ENCODE assay signal across 8 cellular contexts in genomic region chr20:45406260-45407066, GRCh38. TPM values are rescaled to one million over a fixed set of nuclear protein-coding genes. Genes with fewer than 3 reads are reported as not detected.
A peak's percentile ranks its signal among the peaks of the same experiment; 100 is the strongest.
DNase-seq lines count a peak whose midpoint lies in the region; ATAC-seq and TF ChIP-seq lines count a peak whose summit lies in the region.

No MANE protein-coding gene starts in this region.

- H3K4me3 Mint-ChIP-seq in stimulated activated naive CD8-positive, alpha-beta T cell treated with anti-CD3 and anti-CD28 coated beads, Interleukin-15, Interleukin-2, amounts not matched to agents 100 ng/mL and 50 ng/mL, for 24 hours: peak overlapping the region; percentile 67

- peak overlapping the region; percentile 92 to 95 for H3K9ac ChIP-seq in mucosa of rectum (ENCODE audit: low read depth in 1 of 2, low read length in 2 of 2)

- peaks cover 44% of the 10 kb centered on the region in 2 donors for H3K4me1 ChIP-seq in mucosa of rectum (ENCODE audit: control insufficient read depth in 2 of 2, insufficient read depth in 2 of 2, low read length in 2 of 2)

- peaks cover 4% of the 10 kb centered on the region for H3K27me3 Mint-ChIP-seq in stimulated activated naive CD8-positive, alpha-beta T cell treated with anti-CD3 and anti-CD28 coated beads, Interleukin-15, Interleukin-2, amounts not matched to agents 100 ng/mL and 50 ng/mL, for 24 hours

- peaks cover 11 to 18% of the 10 kb centered on the region in 2 donors for H3K36me3 ChIP-seq in mucosa of rectum (ENCODE audit: control insufficient read depth in 2 of 2, insufficient read depth in 2 of 2, low read length in 2 of 2)

- no peaks in the 10 kb centered on the region for H3K27me3 ChIP-seq in mucosa of rectum (ENCODE audit: control insufficient read depth in 2 of 2, insufficient read depth in 2 of 2, low read length in 2 of 2)

- peaks cover 33% of the 10 kb centered on the region for H3K4me1 Mint-ChIP-seq in stimulated activated naive CD8-positive, alpha-beta T cell treated with anti-CD3 and anti-CD28 coated beads, Interleukin-15, Interleukin-2, amounts not matched to agents 100 ng/mL and 50 ng/mL, for 24 hours (ENCODE audit: low read depth)

- H3K4me3 ChIP-seq in mucosa of rectum (ENCODE audit: low read length in 2 of 2): peak overlapping the region; percentile 80 to 87

- H3K9me3 Mint-ChIP-seq in stimulated activated naive CD8-positive, alpha-beta T cell treated with anti-CD3 and anti-CD28 coated beads, Interleukin-15, Interleukin-2, amounts not matched to agents 100 ng/mL and 50 ng/mL, for 24 hours: no peaks in the 10 kb centered on the region

- peak overlapping the region; percentile 89 to 94 for H3K27ac ChIP-seq in mucosa of rectum (ENCODE audit: low read depth in 2 of 2, low read length in 2 of 2)

- H3K36me3 Mint-ChIP-seq in stimulated activated naive CD8-positive, alpha-beta T cell treated with anti-CD3 and anti-CD28 coated beads, Interleukin-15, Interleukin-2, amounts not matched to agents 100 ng/mL and 50 ng/mL, for 24 hours (ENCODE audit: low read depth): peaks cover 17% of the 10 kb centered on the region

- DNase-seq in GM13976 (ENCODE audit: low spot score) (peak; percentile 64), NCI-H69 (lab: John Stamatoyannopoulos, UW) (peak; percentile 81), activated T-cell treated with anti-CD3 and anti-CD28 coated beads for 48 hours (ENCODE audit: low read depth) (peak; percentile 47), NK-92 (lab: John Stamatoyannopoulos, UW; ENCODE audit: unreplicated experiment) (no peak)

- H3K27ac Mint-ChIP-seq in stimulated activated naive CD8-positive, alpha-beta T cell treated with anti-CD3 and anti-CD28 coated beads, Interleukin-15, Interleukin-2, amounts not matched to agents 100 ng/mL and 50 ng/mL, for 24 hours: peak overlapping the region; percentile 57

- ATAC-seq in esophagus mucosa: peak; percentile 65
- no peak for ATAC-seq in HG03095 (IDR thresholded peaks at IDR 0.05; ENCODE audit: unreplicated experiment)

- H3K9me3 ChIP-seq in mucosa of rectum (ENCODE audit: control insufficient read depth in 2 of 2, low read length in 2 of 2): no peaks in the 10 kb centered on the region

- no peak for TF ChIP-seq CTCF in GM13976 (IDR thresholded peaks at IDR 0.05; ENCODE audit: borderline replicate concordance, control extremely low read depth, extremely low read depth, insufficient read depth, missing control alignments)

- in situ Hi-C loops in GM13976 (cut with MboI; ENCODE audit: low sequenced_read_pairs, unreplicated experiment): no loop called here

RNA-seq across cellular contexts. Expression of gene DBNDD2, which starts 1.6 kb away (rescaled TPM):
- total RNA-seq in esophagus mucosa: 22.6 TPM

RNA-seq across cellular contexts. Expression of gene PIGT, which starts 9.5 kb away (rescaled TPM):
- 43.0 TPM for total RNA-seq in esophagus mucosa

RNA-seq across cellular contexts. Expression of gene TP53TG5, which starts 28.3 kb away (rescaled TPM):
- total RNA-seq in esophagus mucosa: 0.36 TPM

RNA-seq across cellular contexts. Expression of gene SYS1, which starts 43.5 kb away (rescaled TPM):
- 13.7 TPM for total RNA-seq in esophagus mucosa

RNA-seq across cellular contexts. Expression of gene SDC4, which starts 58.2 kb away (rescaled TPM):
- total RNA-seq in esophagus mucosa: 99.1 TPM
